In genomic region chr21:20083925-20084324, GRCh38 we compare ENCODE assay signal across 10 cellular contexts.
"Had no signal": no experiment of that assay in that cellular context is flagged by ENCODE, and none has a peak within 500 bp of the region (broad histone marks: within the 10 kb centered on the region; RNA-seq: fewer than 3 reads in every experiment).

No MANE protein-coding gene starts in this region.

- DNase-seq: GM23248, GOT3, H7, H9, HCEC 1CT, HFFc6 had no signal

- H3K9ac ChIP-seq: GM23248 had no signal

- H2AFZ ChIP-seq: GM23248, GM23338 had no signal

- ATAC-seq: GM23338, HCT116 had no signal

- FAIRE-seq: H54 had no signal

- H3K4me1 ChIP-seq: HAP-1 had no signal

- H3K4me3 ChIP-seq: GM23248, GM23338, HAP-1 had no signal

- H3K4me2 ChIP-seq: GM23338 had no signal

- H3K27ac ChIP-seq: GM23248 had no signal

- H3K9me3 ChIP-seq: HAP-1 had no signal

- H3K36me3 ChIP-seq: HAP-1 had no signal
